Comparison of ENCODE assay signal across 9 cellular contexts in the genomic region with DNA sequence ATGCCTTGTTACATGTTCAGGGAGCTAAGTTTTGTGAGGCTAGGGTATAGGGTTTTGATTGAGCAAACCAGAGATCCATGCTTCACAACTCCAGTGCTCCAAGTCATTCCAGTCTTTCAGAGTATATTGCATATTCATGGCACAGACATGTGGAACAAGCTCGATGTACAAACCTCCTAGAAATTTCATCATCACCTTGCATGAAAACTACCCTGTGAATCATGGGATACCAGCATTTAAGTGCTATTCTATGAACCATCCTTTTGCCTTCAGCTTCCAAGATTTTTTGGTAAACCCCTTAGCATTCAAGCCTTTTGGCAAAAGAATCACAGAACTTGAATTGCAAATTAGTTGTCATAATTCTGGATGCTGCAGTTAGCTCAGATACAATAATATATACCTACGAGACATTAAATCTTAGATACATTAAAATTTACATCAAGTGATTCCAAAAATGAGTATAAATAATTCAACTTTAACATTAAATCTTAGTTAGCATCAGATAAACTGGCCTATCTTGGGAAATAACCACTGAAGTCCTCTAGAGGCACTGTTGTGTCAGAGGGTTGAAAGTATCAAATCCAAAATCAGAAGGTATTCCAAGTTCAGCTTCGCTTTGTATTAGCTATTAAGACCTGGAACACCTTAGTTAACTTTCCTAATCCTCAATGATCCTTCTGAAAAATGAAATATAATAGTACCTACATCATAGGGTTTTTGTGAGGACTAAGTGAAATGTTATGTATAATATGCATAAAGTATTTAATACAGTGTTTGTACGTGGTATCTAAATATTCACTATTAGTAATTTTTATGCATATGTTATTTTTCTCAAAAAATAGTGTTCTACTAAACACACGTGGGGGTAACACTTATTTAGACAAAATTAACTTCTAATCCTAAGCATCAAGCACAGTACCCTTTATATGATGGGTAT. TPM values are rescaled to one million over a fixed set of nuclear protein-coding genes. Genes with fewer than 3 reads are reported as not detected.
DNase-seq lines count a peak whose midpoint lies in the region; ATAC-seq and TF ChIP-seq lines count a peak whose summit lies in the region.
"Had no signal": no experiment of that assay in that cellular context is flagged by ENCODE, and none has a peak within 500 bp of the region (broad histone marks: within the 10 kb centered on the region; RNA-seq: fewer than 3 reads in every experiment).

No MANE protein-coding gene starts in this region.

- no peak overlapping the region for H3K4me2 ChIP-seq in mesendoderm (ENCODE audit: low read length)

- no CpG with 5 or more reads among the region's 5 CpGs for WGBS in mesendoderm (ENCODE audit: extremely low coverage, insufficient coverage, low lambda C conversion rate)
- WGBS in sigmoid colon, 2 donors = 69 to 85% methylated on average over 5 of the region's 5 CpGs

- no peak overlapping the region for H3K9ac ChIP-seq in mesendoderm (ENCODE audit: low read length)

- H2BK5ac ChIP-seq in mesendoderm (ENCODE audit: low read length) = no peak overlapping the region

- H3K79me1 ChIP-seq in mesendoderm (ENCODE audit: low read length) = no peaks in the 10 kb centered on the region

- no peak overlapping the region for H3K4me3 ChIP-seq in GM12865 (ENCODE audit: low read depth, low read length)
- H3K4me3 ChIP-seq in astrocyte of the cerebellum (ENCODE audit: low read depth, low read length) = no peak overlapping the region
- no peak overlapping the region for H3K4me3 ChIP-seq in mesendoderm (ENCODE audit: low read length)
- no peak overlapping the region for H3K4me3 ChIP-seq in sigmoid colon
- H3K4me3 ChIP-seq: SJSA1 had no signal

- TF ChIP-seq CTCF in GM12865 (IDR thresholded peaks at IDR 0.05; ENCODE audit: insufficient read depth, low read depth, low read length, missing control alignments) = peak; percentile 52
- TF ChIP-seq CTCF in astrocyte of the cerebellum (IDR thresholded peaks at IDR 0.05; ENCODE audit: low read depth, low read length, missing control alignments) = peak; percentile 43
- peak in 1 of 4 experiments; percentile 27 for TF ChIP-seq CTCF in sigmoid colon (IDR thresholded peaks at IDR 0.05)

- no peaks in the 10 kb centered on the region for H3K36me3 ChIP-seq in mesendoderm (ENCODE audit: control insufficient read depth, insufficient read depth, low read length)
- H3K36me3 ChIP-seq in sigmoid colon = no peaks in the 10 kb centered on the region
- H3K36me3 ChIP-seq: SJSA1 had no signal

- no peak overlapping the region for H3K4ac ChIP-seq in mesendoderm (ENCODE audit: low read depth, low read length)

- no peaks in the 10 kb centered on the region for H3K79me2 ChIP-seq in mesendoderm (ENCODE audit: control insufficient read depth, insufficient read depth, low read length)

- intact Hi-C loops in sigmoid colon (cut with DNase I) = no loop called here

- no peak for TF ChIP-seq POLR2A in sigmoid colon (IDR thresholded peaks at IDR 0.05)

- no peaks in the 10 kb centered on the region for H3K4me1 ChIP-seq in mesendoderm (ENCODE audit: control insufficient read depth, low read depth, low read length)
- peaks cover 0 to 4% (median 0%) of the 10 kb centered on the region in 4 donors for H3K4me1 ChIP-seq in sigmoid colon
- H3K4me1 ChIP-seq: SJSA1 had no signal

- no peak overlapping the region for H2BK120ac ChIP-seq in mesendoderm (ENCODE audit: low read depth, low read length)

- in situ Hi-C loops in astrocyte of the cerebellum (cut with HindIII; ENCODE audit: low sequenced_read_pairs) = no loop called here

- H3K27ac ChIP-seq in mesendoderm (ENCODE audit: low read depth, low read length) = no peak overlapping the region
- H3K27ac ChIP-seq in sigmoid colon = no peak overlapping the region
- H3K27ac ChIP-seq: SJSA1 had no signal

- no peak overlapping the region for H4K8ac ChIP-seq in mesendoderm (ENCODE audit: low read depth, low read length)

- ATAC-seq in HG03378 (IDR thresholded peaks at IDR 0.05; ENCODE audit: unreplicated experiment) (peak; percentile 47), GM21576 (IDR thresholded peaks at IDR 0.05; ENCODE audit: unreplicated experiment) (no peak)

- no peak overlapping the region for H2AK5ac ChIP-seq in mesendoderm (ENCODE audit: low read length)

- no peak overlapping the region for H3K56ac ChIP-seq in mesendoderm (ENCODE audit: low read length)

- no peak for TF ChIP-seq EP300 in sigmoid colon (IDR thresholded peaks at IDR 0.05)

- no peak overlapping the region for H3K18ac ChIP-seq in mesendoderm (ENCODE audit: low read length)

- no peak overlapping the region for H4K5ac ChIP-seq in mesendoderm (ENCODE audit: low read length)

- H3K27me3 ChIP-seq in mesendoderm (ENCODE audit: insufficient read depth, low read length, poor library complexity) (no peaks in the 10 kb centered on the region), sigmoid colon (no peaks in the 10 kb centered on the region)
- H3K27me3 ChIP-seq: SJSA1 had no signal

- no peaks in the 10 kb centered on the region for H3K9me3 ChIP-seq in sigmoid colon
- H3K9me3 ChIP-seq: SJSA1 had no signal

- no peak overlapping the region for H3K23ac ChIP-seq in mesendoderm (ENCODE audit: low read length)

- no peak overlapping the region for H2BK15ac ChIP-seq in mesendoderm (replicated peaks; ENCODE audit: low read depth)

- peak; percentile 2 for DNase-seq in GM12865 (ENCODE audit: low read depth)
- no peak for DNase-seq in astrocyte of the cerebellum (ENCODE audit: low read depth)
- peak; percentile 18 for DNase-seq in mesendoderm
- DNase-seq in sigmoid colon = no peak
- DNase-seq in stimulated activated CD4-positive, alpha-beta T cell treated with anti-CD3 and anti-CD28 coated beads, Interleukin-2, amount 100 ng/mL, for 48 hours = no peak
- no peak for DNase-seq in NCI-H2196 (lab: John Stamatoyannopoulos, UW; ENCODE audit: unreplicated experiment)

RNA-seq across cellular contexts. Expression of a gene that starts 55.5 kb away (rescaled TPM):
- 0.08 TPM for polyA plus RNA-seq in mesendoderm (2013, experiment 1 of 2)
- polyA plus RNA-seq in mesendoderm (2013, experiment 2 of 2) = not detected
- 1 to 10 TPM in 2 of 4 donors, under 1 TPM in 2; 0.36 to 3.1 (median 1.2) TPM for total RNA-seq in sigmoid colon
- polyA plus RNA-seq in sigmoid colon = under 1 TPM in 1 of 3 donors, not detected in 2; 0.10 TPM

Comparison
In these comparisons a context has a peak if more than half of its experiments do, and no peak if none do; other contexts are left out.
1. DNase-seq: peak in GM12865 (single experiment) and mesendoderm (single experiment); none in astrocyte of the cerebellum (single experiment), sigmoid colon (single experiment), stimulated activated CD4-positive, alpha-beta T cell treated with anti-CD3 and anti-CD28 coated beads, Interleukin-2, amount 100 ng/mL, for 48 hours (0 of 2) and NCI-H2196 (single experiment).